In the genomic region with DNA sequence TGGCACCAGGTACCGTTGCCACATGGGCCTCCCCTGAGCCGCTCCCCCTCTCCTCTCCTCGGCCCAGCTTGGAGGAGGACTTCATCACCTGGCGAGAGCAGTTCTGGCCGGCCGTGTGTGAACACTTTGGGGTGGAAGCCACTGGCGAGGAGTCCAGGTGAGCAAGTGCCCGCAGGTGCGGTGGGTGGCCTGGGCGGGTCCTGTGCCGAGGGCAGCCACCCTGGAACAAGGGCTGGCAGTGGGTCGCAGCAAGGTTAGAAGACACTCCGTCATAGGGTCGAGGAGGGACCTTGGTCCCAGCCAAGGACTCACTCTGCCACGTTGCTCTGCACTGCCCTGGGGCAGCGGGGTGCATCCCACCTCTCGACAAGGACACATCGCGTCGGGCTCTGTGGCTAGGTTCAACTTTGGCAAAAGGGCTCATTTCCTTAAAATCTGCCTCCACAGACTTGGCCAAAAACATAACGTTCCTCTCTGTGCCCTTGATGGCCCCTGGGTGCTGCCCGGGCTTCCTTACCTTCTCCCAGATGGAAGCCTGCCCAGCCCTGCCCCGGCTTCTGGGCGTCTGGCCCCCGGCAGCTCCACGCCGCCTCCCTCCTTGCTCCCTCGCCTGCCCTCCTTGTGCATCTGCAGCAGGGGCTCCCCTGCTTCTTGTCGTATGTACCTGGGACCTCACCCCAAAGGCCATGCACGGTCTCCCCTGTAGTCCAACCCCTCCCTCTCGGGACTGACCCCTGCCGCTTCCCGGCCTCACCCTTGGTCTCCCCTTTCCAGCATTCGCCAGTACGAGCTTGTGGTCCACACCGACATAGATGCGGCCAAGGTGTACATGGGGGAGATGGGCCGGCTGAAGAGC, we compare ENCODE assay signal across 20 cellular contexts.
"Had no signal": no experiment of that assay in that cellular context is flagged by ENCODE, and none has a peak within 500 bp of the region (broad histone marks: within the 10 kb centered on the region; RNA-seq: fewer than 3 reads in every experiment).

No MANE protein-coding gene starts in this region.

- H3K27me3 Mint-ChIP-seq: activated CD4-positive, alpha-beta memory T cell treated with anti-CD3 and anti-CD28 coated beads for 36 hours; activated naive CD8-positive, alpha-beta T cell treated with anti-CD3 and anti-CD28 coated beads, Interleukin-2, amount 10 ng/mL, durations not matched to agents 7 days and 5 days; T-cell had no signal

- H3K4me1 Mint-ChIP-seq: activated naive CD8-positive, alpha-beta T cell treated with anti-CD3 and anti-CD28 coated beads, Interleukin-2, amount 10 ng/mL, durations not matched to agents 7 days and 5 days; T-cell had no signal

- FAIRE-seq: astrocyte had no signal

- H3K36me3 ChIP-seq: cardiac muscle cell, neural progenitor cell, uterus had no signal

- H3K9me3 ChIP-seq: gastroesophageal sphincter, lower lobe of right lung, stomach, thoracic aorta, uterus had no signal

- DNase-seq: activated CD4-positive, alpha-beta memory T cell treated with anti-CD3 and anti-CD28 coated beads for 36 hours; activated gamma-delta T cell; activated naive CD8-positive, alpha-beta T cell treated with anti-CD3 and anti-CD28 coated beads, Interleukin-2, amount 10 ng/mL, durations not matched to agents 7 days and 5 days; activated T-cell treated with anti-CD3 and anti-CD28 coated beads, Interleukin-2, amount 50 U/mL, for 48 hours; effector CD4-positive, alpha-beta T cell; lower lobe of right lung; midbrain; stimulated activated CD4-positive, alpha-beta T cell treated with anti-CD3 and anti-CD28 coated beads, Interleukin-2, amount 100 ng/mL, for 24 hours; stomach; T-cell; T1000 had no signal

- H3K9me3 Mint-ChIP-seq: activated CD4-positive, alpha-beta memory T cell treated with anti-CD3 and anti-CD28 coated beads for 36 hours; activated naive CD8-positive, alpha-beta T cell treated with anti-CD3 and anti-CD28 coated beads, Interleukin-2, amount 10 ng/mL, durations not matched to agents 7 days and 5 days; neural progenitor cell; T-cell had no signal

- H3K27me3 ChIP-seq: cardiac muscle cell, gastroesophageal sphincter, neural progenitor cell, stomach, uterus had no signal

- H3K27ac Mint-ChIP-seq: activated CD4-positive, alpha-beta memory T cell treated with anti-CD3 and anti-CD28 coated beads for 36 hours; activated naive CD8-positive, alpha-beta T cell treated with anti-CD3 and anti-CD28 coated beads, Interleukin-2, amount 10 ng/mL, durations not matched to agents 7 days and 5 days; neural progenitor cell; T-cell had no signal

- H3K4me1 ChIP-seq: lower lobe of right lung, neural progenitor cell, uterus had no signal

- H2AFZ ChIP-seq: neural progenitor cell had no signal

- ATAC-seq: gastroesophageal sphincter, lower lobe of right lung, T-cell had no signal

- H3K4me2 ChIP-seq: neural progenitor cell had no signal

- H3K4me3 Mint-ChIP-seq: activated CD4-positive, alpha-beta memory T cell treated with anti-CD3 and anti-CD28 coated beads for 36 hours; activated naive CD8-positive, alpha-beta T cell treated with anti-CD3 and anti-CD28 coated beads, Interleukin-2, amount 10 ng/mL, durations not matched to agents 7 days and 5 days; neural progenitor cell; T-cell had no signal

- H3K27ac ChIP-seq: epithelial cell of prostate, lower lobe of right lung, neural progenitor cell, uterus, VCaP had no signal

- H3K9ac ChIP-seq: neural progenitor cell had no signal

- H3K36me3 Mint-ChIP-seq: activated CD4-positive, alpha-beta memory T cell treated with anti-CD3 and anti-CD28 coated beads for 36 hours had no signal

- H3K4me3 ChIP-seq: cardiac muscle cell, coronary artery, gastroesophageal sphincter, lower lobe of right lung, neural progenitor cell, stomach, thoracic aorta, uterus had no signal
